Comparison of ENCODE assay signal across 10 cellular contexts in the genomic region with DNA sequence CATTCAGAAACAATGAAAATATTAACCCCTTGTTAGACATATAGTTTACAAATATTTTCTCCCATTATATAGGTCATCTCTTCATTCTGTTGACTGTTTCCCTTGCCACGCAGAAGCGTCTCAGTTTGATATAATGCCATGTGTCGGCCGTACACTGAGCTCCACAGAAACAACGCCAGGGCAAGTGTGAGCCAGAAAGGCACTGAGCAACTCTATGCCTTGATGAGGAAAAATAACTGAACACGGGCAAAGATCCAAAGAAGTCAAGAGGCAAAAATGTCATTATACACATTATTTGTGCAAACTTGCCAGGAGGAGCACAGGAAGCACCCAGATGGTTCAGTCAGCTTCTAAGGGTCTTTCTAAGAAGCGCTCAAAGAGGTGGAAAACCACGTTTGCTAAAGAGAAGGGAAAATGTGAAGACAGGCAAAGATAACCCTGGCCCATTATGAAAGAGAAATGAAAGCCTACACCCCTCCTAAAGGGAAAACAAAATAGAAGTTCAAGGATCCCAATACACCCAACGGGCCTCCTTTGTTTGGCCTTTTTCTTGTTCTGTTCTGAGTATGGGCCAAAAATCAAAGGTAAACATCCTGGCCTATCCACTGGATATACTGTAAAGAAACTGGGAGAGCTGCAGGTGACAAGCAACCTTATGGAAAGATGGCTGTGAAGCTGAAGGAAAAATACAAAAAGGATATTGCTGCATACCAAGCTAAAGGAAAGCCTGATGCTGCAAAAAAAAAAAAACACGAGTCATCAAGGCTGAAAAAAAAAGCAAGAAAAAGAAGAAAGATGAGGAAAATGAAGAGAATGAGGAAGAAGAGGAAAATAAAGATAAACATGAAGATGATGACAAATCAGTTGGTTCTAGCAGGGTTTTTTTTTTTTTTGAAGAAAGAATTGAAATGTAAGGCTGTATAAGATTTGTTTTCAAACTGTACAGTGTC. TPM values are rescaled to one million over a fixed set of nuclear protein-coding genes. Genes with fewer than 3 reads are reported as not detected.
DNase-seq lines count a peak whose midpoint lies in the region; ATAC-seq and TF ChIP-seq lines count a peak whose summit lies in the region.
"Had no signal": no experiment of that assay in that cellular context is flagged by ENCODE, and none has a peak within 500 bp of the region (broad histone marks: within the 10 kb centered on the region; RNA-seq: fewer than 3 reads in every experiment).

No MANE protein-coding gene starts in this region.

- no peak for TF ChIP-seq POLR2A in ovary (IDR thresholded peaks at IDR 0.05)

- no peaks in the 10 kb centered on the region for H3K9me2 ChIP-seq in PC-3 (replicated peaks; ENCODE audit: low read length)

- POLR2A ChIA-PET in Panc1 (lab: Charles Lee) (interaction anchor here (0.6 kb wide), 1 partner anchor 518 kb away, joined by 5 read pairs; no protein-coding TSS in a partner anchor), PC-3 (lab: Charles Lee; ENCODE audit: unreplicated experiment) (no interaction called here)

- peaks cover 77% of the 10 kb centered on the region for H3K79me2 ChIP-seq in PC-3 (ENCODE audit: low read length)

- H4K20me1 ChIP-seq in PC-3 (ENCODE audit: low read length) = no peaks in the 10 kb centered on the region

- H3K4me2 ChIP-seq in PC-3 (ENCODE audit: low read length) = no peak overlapping the region

- H3K4me3 ChIP-seq in Panc1 (ENCODE audit: low read depth in 2 of 2, low read length in 2 of 2) (peak overlapping the region in 1 of 2 experiments; percentile 11; a peak in 1 of 4 replicates), epithelial cell of esophagus (ENCODE audit: low read length) (no peak overlapping the region), ovary (no peak overlapping the region), PC-3 (ENCODE audit: low read length) (no peak overlapping the region)

- H3K9ac ChIP-seq in PC-3 (ENCODE audit: low read length) = no peak overlapping the region

- in situ Hi-C loops in G401 (cut with HindIII; ENCODE audit: low sequenced_read_pairs) (no loop called here), Panc1 (cut with HindIII; ENCODE audit: low pct_unique_long_range_greater_than_20kb, low sequenced_read_pairs) (no loop called here)

- CTCF ChIA-PET in Panc1 (lab: Charles Lee) = no interaction called here
- CTCF ChIA-PET in PC-3 (lab: Charles Lee) = no interaction called here

- ATAC-seq in Panc1 (no peak; the same call in 1 of the 2 replicates), PC-3 (no peak), HG02938 (IDR thresholded peaks at IDR 0.05; ENCODE audit: unreplicated experiment) (no peak), HG03460 (IDR thresholded peaks at IDR 0.05; ENCODE audit: unreplicated experiment) (no peak)
- ATAC-seq: stimulated activated effector memory CD8-positive, alpha-beta T cell treated with anti-CD3 and anti-CD28 coated beads, Interleukin-12 subunit alpha, Interleukin-12 subunit beta, amount 100 ng/mL, for 72 hours had no signal

- peak overlapping the region; percentile 42 for H3K27ac ChIP-seq in Panc1 (ENCODE audit: low read length)
- peak overlapping the region in 1 of 2 donors; percentile 40 for H3K27ac ChIP-seq in ovary
- H3K27ac ChIP-seq in PC-3 (ENCODE audit: low read length) = no peak overlapping the region

- H3K27me3 ChIP-seq in Panc1 (ENCODE audit: control insufficient read depth, insufficient read depth, low read length) (no peaks in the 10 kb centered on the region), ovary (no peaks in the 10 kb centered on the region), PC-3 (ENCODE audit: low read length) (no peaks in the 10 kb centered on the region)

- no TSS peak for BruUV-seq in Panc1 (replicated peaks; lab: Mats Ljungman, UMichigan)
- BruUV-seq in PC-3 (replicated peaks; lab: Mats Ljungman, UMichigan) = no TSS peak

- peaks cover 29% of the 10 kb centered on the region for H3K4me1 ChIP-seq in Panc1 (ENCODE audit: control insufficient read depth, insufficient read depth, low read length)
- peaks cover 10% of the 10 kb centered on the region for H3K4me1 ChIP-seq in ovary (ENCODE audit: insufficient read depth)
- H3K4me1 ChIP-seq in PC-3 (ENCODE audit: insufficient read depth, low read length) = peaks cover 15% of the 10 kb centered on the region

- DNase-seq in G401 (ENCODE audit: low spot score) (peak; percentile 73), Panc1 (ENCODE audit: low read depth, low spot score) (no peak), epithelial cell of esophagus (ENCODE audit: low read depth) (peak; percentile 31), ovary (peak in 3 of 5 donors; percentile 32 to 43 (median 36)), NCI-H526 treated with DMSO at 0.1 percent for 48 hours (lab: John Stamatoyannopoulos, UW) (no peak), PC-3 (no peak)
- DNase-seq: NCI-H510A treated with DMSO at 0.1 percent for 48 hours had no signal

- no peak overlapping the region for H2AFZ ChIP-seq in PC-3 (ENCODE audit: low read length)

- no peaks in the 10 kb centered on the region for H3K9me3 ChIP-seq in Panc1 (ENCODE audit: control insufficient read depth, insufficient read depth, low read depth, low read length)
- H3K9me3 ChIP-seq in ovary = no peaks in the 10 kb centered on the region
- no peaks in the 10 kb centered on the region for H3K9me3 ChIP-seq in PC-3 (ENCODE audit: low read length)

- WGBS in ovary, 3 donors = 12 to 19% (median 19%) methylated on average over 10 of the region's 10 CpGs

- H3K36me3 ChIP-seq in Panc1 (ENCODE audit: control insufficient read depth, insufficient read depth, low read length) (no peaks in the 10 kb centered on the region), ovary (no peaks in the 10 kb centered on the region), PC-3 (ENCODE audit: low read depth, low read length) (peaks cover 2% of the 10 kb centered on the region; the same call in 1 of the 2 replicates)

- TF ChIP-seq EP300 in ovary (IDR thresholded peaks at IDR 0.05) = no peak

- intact Hi-C loops in Panc1 (cut with micrococcal nuclease; ENCODE audit: unreplicated experiment) = no loop called here
- intact Hi-C loops in ovary (cut with DNase I) = no loop called here
- intact Hi-C loops in PC-3 (cut with micrococcal nuclease) = no loop called here

- TF ChIP-seq CTCF in Panc1 (IDR thresholded peaks at IDR 0.05) (no peak), epithelial cell of esophagus (IDR thresholded peaks at IDR 0.05; ENCODE audit: insufficient read depth, low read depth, low read length, missing control alignments) (no peak), ovary (IDR thresholded peaks at IDR 0.05) (no peak), PC-3 (conservative IDR thresholded peaks at IDR 0.05; ENCODE audit: low read depth, low read length) (no peak)

- no peaks in the 10 kb centered on the region for H3F3A ChIP-seq in PC-3 (ENCODE audit: low read length, unreplicated experiment)

RNA-seq across cellular contexts. Expression of gene ARHGAP12, which starts 15.5 kb away (rescaled TPM):
- 21.6 and 40.5 TPM in 2 replicates for total RNA-seq in G401 (2014; rRNA removed; shearing (Covaris generic))
- 22.9 TPM for total RNA-seq in Panc1 (2021; ENCODE audit: unreplicated experiment)
- polyA plus RNA-seq in Panc1 (2012; ENCODE audit: insufficient read length) = 12.0 TPM
- total RNA-seq in ovary = 10 to 100 TPM; 23.0 to 60.6 (median 35.7) TPM
- polyA plus RNA-seq in ovary = 10 to 100 TPM; 13.9 to 17.7 TPM
- total RNA-seq in PC-3 (2014; rRNA removed) = 13.6 and 16.6 TPM in 2 replicates

Comparison
In these comparisons a context has a peak if more than half of its experiments do, and no peak if none do; other contexts are left out.
1. DNase-seq: peak in G401 (single experiment), epithelial cell of esophagus (single experiment) and ovary (3 of 5); none in Panc1 (single experiment), NCI-H526 treated with DMSO at 0.1 percent for 48 hours (single experiment) and PC-3 (single experiment).